Comparison of ENCODE assay signal across 18 cellular contexts in the genomic region with DNA sequence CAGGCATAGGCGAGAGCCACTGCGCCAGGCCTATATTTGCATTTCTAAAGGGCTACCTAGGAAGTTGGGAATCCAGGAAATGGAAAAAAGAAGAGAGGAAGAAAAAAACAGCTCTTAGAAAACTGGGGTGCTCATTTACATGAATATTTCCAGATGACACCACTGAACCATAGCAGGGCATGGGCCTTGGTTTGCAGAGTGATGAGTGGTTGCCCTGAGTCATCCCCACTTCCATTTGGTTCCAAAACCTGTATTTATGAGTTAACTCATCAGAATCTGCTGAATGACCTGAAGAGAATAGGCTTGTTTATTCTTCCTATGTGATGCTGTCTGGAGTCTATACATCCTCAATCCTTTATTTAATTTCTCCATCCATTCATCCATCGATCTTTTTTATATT. TPM values are rescaled to one million over a fixed set of nuclear protein-coding genes. Genes with fewer than 3 reads are reported as not detected.
DNase-seq lines count a peak whose midpoint lies in the region; ATAC-seq and TF ChIP-seq lines count a peak whose summit lies in the region.
"Had no signal": no experiment of that assay in that cellular context is flagged by ENCODE, and none has a peak within 500 bp of the region (broad histone marks: within the 10 kb centered on the region; RNA-seq: fewer than 3 reads in every experiment).

No MANE protein-coding gene starts in this region.

- H4K20me1 ChIP-seq in IMR-90 (ENCODE audit: insufficient read depth, low read length) = peaks cover 3% of the 10 kb centered on the region; the same call in 1 of the 2 replicates

- H2AFZ ChIP-seq in IMR-90 (replicated peaks; ENCODE audit: low read length, poor library complexity) = no peak overlapping the region

- no peak for TF ChIP-seq RAD21 in IMR-90 (IDR thresholded peaks at IDR 0.05; ENCODE audit: low read length)

- H3K4me3 ChIP-seq in AG10803 (ENCODE audit: low read length) = no peak overlapping the region
- H3K4me3 ChIP-seq in IMR-90 (ENCODE audit: insufficient read depth, low read depth, low read length) = no peak overlapping the region
- H3K4me3 ChIP-seq in astrocyte of the spinal cord (ENCODE audit: low read depth, low read length) = no peak overlapping the region
- H3K4me3 ChIP-seq: gastrocnemius medialis, HAP-1, prostate gland had no signal

- H3K56ac ChIP-seq in IMR-90 (ENCODE audit: extremely low read depth, insufficient read depth, low read length) = no peak overlapping the region

- no peak overlapping the region for H2BK15ac ChIP-seq in IMR-90 (ENCODE audit: low read depth, low read length)

- POLR2A ChIA-PET in IMR-90 (lab: Charles Lee; ENCODE audit: unreplicated experiment) = interaction anchor here (0.5 kb wide), 1 partner anchor 16 kb away, joined by 5 read pairs; no protein-coding TSS in a partner anchor

- H3K23ac ChIP-seq in IMR-90 (ENCODE audit: low read depth, low read length) = no peak overlapping the region

- no peak overlapping the region for H3K27ac ChIP-seq in IMR-90 (ENCODE audit: insufficient read depth, low read length)
- H3K27ac ChIP-seq: gastrocnemius medialis, HL-60, prostate gland had no signal

- H3K36me3 ChIP-seq in IMR-90 (ENCODE audit: control insufficient read depth, insufficient read depth, low read length) = peaks cover 11% of the 10 kb centered on the region
- H3K36me3 ChIP-seq: gastrocnemius medialis, HAP-1, prostate gland had no signal

- no peak overlapping the region for H2AK5ac ChIP-seq in IMR-90 (ENCODE audit: low read depth, low read length)

- H3K18ac ChIP-seq in IMR-90 (ENCODE audit: low read depth, low read length) = no peak overlapping the region

- CTCF ChIA-PET in IMR-90 (lab: Yijun Ruan, JAX) = no interaction called here

- no peak for TF ChIP-seq CTCF in AG10803 (conservative IDR thresholded peaks at IDR 0.05; ENCODE audit: low read length)
- no peak for TF ChIP-seq CTCF in IMR-90 (conservative IDR thresholded peaks at IDR 0.05; ENCODE audit: low read depth, low read length)
- no peak for TF ChIP-seq CTCF in astrocyte of the spinal cord (IDR thresholded peaks at IDR 0.05; ENCODE audit: low read depth, low read length)

- no peak overlapping the region for H2BK20ac ChIP-seq in IMR-90 (ENCODE audit: low read depth, low read length)

- dilution Hi-C loops in IMR-90 (cut with HindIII; ENCODE audit: low sequenced_read_pairs, unreplicated experiment) = no loop called here

- no peaks in the 10 kb centered on the region; a peak in 1 of 4 replicates for H3K79me1 ChIP-seq in IMR-90 (ENCODE audit: low read depth in 1 of 2, low read length in 2 of 2)

- no peak overlapping the region for H3K9ac ChIP-seq in IMR-90 (ENCODE audit: low read depth, low read length)

- in situ Hi-C loops in IMR-90 (cut with MboI; ENCODE audit: low sequenced_read_pairs) (no loop called here), astrocyte of the spinal cord (cut with HindIII; ENCODE audit: low sequenced_read_pairs) (no loop called here)

- H3K27me3 ChIP-seq in IMR-90 (ENCODE audit: control insufficient read depth, insufficient read depth, low read length) = 0 out of 2 replicates have a peak, but pooled peaks cover 2% of the 10 kb centered on the region
- H3K27me3 ChIP-seq: gastrocnemius medialis had no signal

- peak; percentile 65 for DNase-seq in AG10803 (ENCODE audit: low read depth)
- DNase-seq in IMR-90 = peak; percentile 76
- peak; percentile 41 for DNase-seq in astrocyte of the spinal cord (ENCODE audit: low read depth, low spot score)
- peak; percentile 47 for DNase-seq in iris pigment epithelial cell (ENCODE audit: low read depth)
- no peak for DNase-seq in NCI-H226
- DNase-seq in GM19240 (ENCODE audit: insufficient read length, low spot score) = no peak
- DNase-seq: activated CD8-positive, alpha-beta memory T cell treated with anti-CD3 and anti-CD28 coated beads, Interleukin-2, amount 50 U/mL, for 4 hours; activated naive CD8-positive, alpha-beta T cell treated with anti-CD3 and anti-CD28 coated beads for 36 hours; cortex of kidney; DND-41; gastrocnemius medialis; MM.1S; NCI-H2107 had no signal

- H3K4me2 ChIP-seq in IMR-90 (ENCODE audit: low read depth, low read length) = no peak overlapping the region

- no peak overlapping the region for H4K91ac ChIP-seq in IMR-90 (ENCODE audit: insufficient read depth, low read depth, low read length)

- intact Hi-C loops in IMR-90 (cut with micrococcal nuclease) = no loop called here

- H3K4ac ChIP-seq in IMR-90 (ENCODE audit: low read depth, low read length) = no peak overlapping the region

- no peak overlapping the region for H3K14ac ChIP-seq in IMR-90 (replicated peaks; ENCODE audit: low read depth, low read length)

- H4K8ac ChIP-seq in IMR-90 (ENCODE audit: low read depth in 2 of 2, low read length in 2 of 2) = no peak overlapping the region

- peaks cover 23% of the 10 kb centered on the region for H3K4me1 ChIP-seq in IMR-90 (ENCODE audit: control insufficient read depth, insufficient read depth, low read length)
- H3K4me1 ChIP-seq: gastrocnemius medialis, HAP-1, prostate gland had no signal

- BruUV-seq in IMR-90 (replicated peaks; lab: Mats Ljungman, UMichigan) = no TSS peak

- peak; percentile 43; the same call in 1 of the 2 replicates for ATAC-seq in IMR-90 (ENCODE audit: low read depth)
- no peak for ATAC-seq in HG03457 (IDR thresholded peaks at IDR 0.05; ENCODE audit: unreplicated experiment)
- ATAC-seq in HG02798 (IDR thresholded peaks at IDR 0.05; ENCODE audit: poor library complexity, unreplicated experiment) = no peak
- ATAC-seq: gastrocnemius medialis had no signal

- H2BK120ac ChIP-seq in IMR-90 (ENCODE audit: low read depth, low read length) = no peak overlapping the region

- H2BK5ac ChIP-seq in IMR-90 (ENCODE audit: low read depth, low read length, poor library complexity, severe bottlenecking) = no peak overlapping the region

- no CpG with 5 or more reads among the region's 3 CpGs for WGBS in IMR-90 (ENCODE audit: extremely low coverage in 2 of 2, insufficient read length in 1 of 2), 2 experiments

- TF ChIP-seq POLR2A in IMR-90 (IDR thresholded peaks at IDR 0.05; ENCODE audit: low read depth, low read length) = no peak

- no peak overlapping the region for H2AK9ac ChIP-seq in IMR-90 (replicated peaks; ENCODE audit: low read depth, low read length, poor library complexity)

- H4K5ac ChIP-seq in IMR-90 (ENCODE audit: low read depth, low read length) = no peak overlapping the region

- peaks cover 22% of the 10 kb centered on the region; the same call in 1 of the 2 replicates for H3K9me1 ChIP-seq in IMR-90 (ENCODE audit: insufficient read depth, low read length)

- no peaks in the 10 kb centered on the region for H3K9me3 ChIP-seq in IMR-90 (ENCODE audit: control insufficient read depth, insufficient read depth, low read length)
- H3K9me3 ChIP-seq: gastrocnemius medialis, HAP-1, prostate gland had no signal

TF ChIP-seq in IMR-90, 13 proteins besides CTCF, POLR2A, EP300 and RAD21:
- no peak for TF ChIP-seq RFX5 (IDR thresholded peaks at IDR 0.05; ENCODE audit: low read depth, low read length)
- no peak for TF ChIP-seq ELK1 (IDR thresholded peaks at IDR 0.05; ENCODE audit: borderline replicate concordance, low read depth, low read length)
- TF ChIP-seq RCOR1 (IDR thresholded peaks at IDR 0.05; ENCODE audit: insufficient replicate concordance, low read length) = no peak
- TF ChIP-seq, protein P1, sequence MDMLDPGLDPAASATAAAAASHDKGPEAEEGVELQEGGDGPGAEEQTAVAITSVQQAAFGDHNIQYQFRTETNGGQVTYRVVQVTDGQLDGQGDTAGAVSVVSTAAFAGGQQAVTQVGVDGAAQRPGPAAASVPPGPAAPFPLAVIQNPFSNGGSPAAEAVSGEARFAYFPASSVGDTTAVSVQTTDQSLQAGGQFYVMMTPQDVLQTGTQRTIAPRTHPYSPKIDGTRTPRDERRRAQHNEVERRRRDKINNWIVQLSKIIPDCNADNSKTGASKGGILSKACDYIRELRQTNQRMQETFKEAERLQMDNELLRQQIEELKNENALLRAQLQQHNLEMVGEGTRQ (IDR thresholded peaks at IDR 0.05; ENCODE audit: low read depth, low read length) = no peak
- no peak for TF ChIP-seq CHD1 (IDR thresholded peaks at IDR 0.05; ENCODE audit: low read depth, low read length)
- TF ChIP-seq SMC3 (IDR thresholded peaks at IDR 0.05; ENCODE audit: low read depth, low read length) = no peak
- no peak for TF ChIP-seq FOS (IDR thresholded peaks at IDR 0.05; ENCODE audit: low read depth, low read length)
- TF ChIP-seq MXI1 (IDR thresholded peaks at IDR 0.05; ENCODE audit: borderline replicate concordance, low read depth, low read length) = no peak
- TF ChIP-seq CEBPB (IDR thresholded peaks at IDR 0.05; ENCODE audit: low read depth, low read length) = no peak
- no peak for TF ChIP-seq BHLHE40 (IDR thresholded peaks at IDR 0.05; ENCODE audit: low read depth, low read length)
- no peak for TF ChIP-seq NFE2L2 (IDR thresholded peaks at IDR 0.05; ENCODE audit: low read depth, low read length)
- no peak for TF ChIP-seq MAZ (IDR thresholded peaks at IDR 0.05; ENCODE audit: borderline replicate concordance, low read depth, low read length)
- no peak for TF ChIP-seq MAFK (IDR thresholded peaks at IDR 0.05; ENCODE audit: low read depth, low read length)

RNA-seq across cellular contexts. Expression of gene EHD3, which starts 36.2 kb away (rescaled TPM):
- 34.4 and 39.8 TPM in 2 replicates for total RNA-seq in IMR-90 (2012; rRNA removed)
- polyA plus RNA-seq in IMR-90 (2012; rRNA removed) = 29.1 and 31.8 TPM in 2 replicates
- polyA plus RNA-seq in IMR-90 (2012; cell fraction: cytosol; rRNA removed) = 14.9 and 29.2 TPM in 2 replicates
- 16.5 and 17.6 TPM in 2 replicates for polyA plus RNA-seq in IMR-90 (2012; cell fraction: nucleus; rRNA removed; ENCODE audit: low replicate concordance)

RNA-seq across cellular contexts. Expression of gene CAPN14, which starts 52.8 kb away (rescaled TPM):
- total RNA-seq in IMR-90 (2012; rRNA removed) = under 0.01 TPM in 2 replicates
- 0.07 and 0.09 TPM in 2 replicates for polyA plus RNA-seq in IMR-90 (2012; rRNA removed)
- polyA plus RNA-seq in IMR-90 (2012; cell fraction: cytosol; rRNA removed) = 0.03 and 0.08 TPM in 2 replicates
- 0.13 and 0.24 TPM in 2 replicates for polyA plus RNA-seq in IMR-90 (2012; cell fraction: nucleus; rRNA removed; ENCODE audit: low replicate concordance)
- total RNA-seq: gastrocnemius medialis had no signal

Comparison
In these comparisons a context has a peak if more than half of its experiments do, and no peak if none do; other contexts are left out.
1. DNase-seq: peak in AG10803 (single experiment), IMR-90 (single experiment), astrocyte of the spinal cord (single experiment) and iris pigment epithelial cell (single experiment); none in NCI-H226 (single experiment) and GM19240 (single experiment).